Comparison of ENCODE assay signal across 11 cellular contexts in genomic region chr14:77409131-77409533, GRCh38. TPM values are rescaled to one million over a fixed set of nuclear protein-coding genes. Genes with fewer than 3 reads are reported as not detected.
A peak's percentile ranks its signal among the peaks of the same experiment; 100 is the strongest.
DNase-seq lines count a peak whose midpoint lies in the region; ATAC-seq, FAIRE-seq and TF ChIP-seq lines count a peak whose summit lies in the region.
"Had no signal": no experiment of that assay in that cellular context is flagged by ENCODE, and none has a peak within 500 bp of the region (broad histone marks: within the 10 kb centered on the region; RNA-seq: fewer than 3 reads in every experiment).

No MANE protein-coding gene starts in this region.

- H3K9me3 ChIP-seq in Panc1 (ENCODE audit: control insufficient read depth, insufficient read depth, low read depth, low read length) (no peaks in the 10 kb centered on the region), pancreas (no peaks in the 10 kb centered on the region)

- H3K27me3 ChIP-seq in Panc1 (ENCODE audit: control insufficient read depth, insufficient read depth, low read length) = no peaks in the 10 kb centered on the region
- no peaks in the 10 kb centered on the region for H3K27me3 ChIP-seq in foreskin keratinocyte
- H3K27me3 ChIP-seq in pancreas = no peaks in the 10 kb centered on the region

- no peak for FAIRE-seq in pancreas (lab: Jason Lieb, UNC)
- FAIRE-seq: G401.6 had no signal

- peak; percentile 70 for ATAC-seq in Panc1
- peak; percentile 37 for ATAC-seq in foreskin keratinocyte
- ATAC-seq in HG03280 (IDR thresholded peaks at IDR 0.05; ENCODE audit: unreplicated experiment) = no peak
- ATAC-seq in HG03432 (IDR thresholded peaks at IDR 0.05; ENCODE audit: unreplicated experiment) = no peak
- no peak for ATAC-seq in pancreas

- CTCF ChIA-PET in Panc1 (lab: Charles Lee) = interaction anchor here (0.6 to 0.7 kb wide), 2 partner anchors 9 to 261 kb away, joined by 3 read pairs; no protein-coding TSS in a partner anchor

- BruUV-seq in Panc1 (replicated peaks; lab: Mats Ljungman, UMichigan) = no TSS peak

- intact Hi-C loops in Panc1 (cut with micrococcal nuclease; ENCODE audit: unreplicated experiment) (no loop called here), pancreas (cut with DNase I) (no loop called here)

- WGBS in pancreas, 2 donors = 46 to 47% methylated on average over 3 of the region's 3 CpGs

- H3K27ac ChIP-seq in Panc1 (ENCODE audit: low read length) = no peak overlapping the region
- H3K27ac ChIP-seq in foreskin keratinocyte = no peak overlapping the region
- no peak overlapping the region for H3K27ac ChIP-seq in pancreas
- H3K27ac ChIP-seq: KMS-11 had no signal

- in situ Hi-C loops in GM13977 (cut with MboI; ENCODE audit: low pct_unique_long_range_greater_than_20kb, low sequenced_read_pairs, unreplicated experiment) = no loop called here
- in situ Hi-C loops in Panc1 (cut with HindIII; ENCODE audit: low pct_unique_long_range_greater_than_20kb, low sequenced_read_pairs) = no loop called here

- peak; percentile 1 for TF ChIP-seq CTCF in AG09319 (IDR thresholded peaks at IDR 0.05; ENCODE audit: low read depth, low read length)
- TF ChIP-seq CTCF in GM13977 (IDR thresholded peaks at IDR 0.05; ENCODE audit: extremely low read depth, insufficient read depth, missing control alignments) = peak; percentile 33
- peak; percentile 64 for TF ChIP-seq CTCF in Panc1 (IDR thresholded peaks at IDR 0.05)
- peak; percentile 55 for TF ChIP-seq CTCF in foreskin keratinocyte (conservative IDR thresholded peaks at IDR 0.05)
- no peak for TF ChIP-seq CTCF in pancreas (IDR thresholded peaks at IDR 0.05)

- H3K4me1 ChIP-seq in Panc1 (ENCODE audit: control insufficient read depth, insufficient read depth, low read length) (no peaks in the 10 kb centered on the region), foreskin keratinocyte (no peaks in the 10 kb centered on the region), pancreas (no peaks in the 10 kb centered on the region)

- H3K36me3 ChIP-seq in Panc1 (ENCODE audit: control insufficient read depth, insufficient read depth, low read length) = no peaks in the 10 kb centered on the region
- no peaks in the 10 kb centered on the region for H3K36me3 ChIP-seq in pancreas

- POLR2A ChIA-PET in Panc1 (lab: Charles Lee) = no interaction called here

- H3K4me3 ChIP-seq in Panc1 (ENCODE audit: low read depth in 2 of 2, low read length in 2 of 2) (no peak overlapping the region), pancreas (no peak overlapping the region)
- H3K4me3 ChIP-seq: lung had no signal

- DNase-seq in AG09319 (ENCODE audit: extremely low read depth, low read depth) = no peak
- DNase-seq in GM13977 (ENCODE audit: low spot score) = no peak
- no peak for DNase-seq in Panc1 (ENCODE audit: low read depth, low spot score)
- DNase-seq in foreskin keratinocyte = peak in 1 of 2 donors; percentile 22
- DNase-seq in nucleus accumbens (lab: John Stamatoyannopoulos, UW) = no peak
- no peak for DNase-seq in pancreas

RNA-seq across cellular contexts. Expression of gene NOXRED1, which starts 14.2 kb away (rescaled TPM):
- total RNA-seq in Panc1 (2021; ENCODE audit: unreplicated experiment) (0.10 TPM), foreskin keratinocyte (0.07 and 0.18 TPM in 2 replicates), pancreas (under 1 TPM; 0.16 to 0.58 (median 0.43) TPM)
- not detected for polyA plus RNA-seq in Panc1 (2012; ENCODE audit: insufficient read length)
- polyA plus RNA-seq in foreskin keratinocyte (0.03 and 0.07 TPM in 2 replicates), pancreas (under 1 TPM; 0.30 to 0.77 TPM)

RNA-seq across cellular contexts. Expression of gene SAMD15, which starts 32.0 kb away (rescaled TPM):
- 1.4 TPM for total RNA-seq in Panc1 (2021; ENCODE audit: unreplicated experiment)
- 1.0 TPM for polyA plus RNA-seq in Panc1 (2012; ENCODE audit: insufficient read length)
- total RNA-seq in foreskin keratinocyte = 0.63 and 0.88 TPM in 2 replicates
- polyA plus RNA-seq in foreskin keratinocyte = 0.17 and 0.24 TPM in 2 replicates
- total RNA-seq in pancreas = 1 to 10 TPM in 1 of 6 donors, under 1 TPM in 5; 0.28 to 1.5 (median 0.92) TPM
- polyA plus RNA-seq in pancreas = 1 to 10 TPM in 1 of 2 donors, under 1 TPM in 1; 0.49 to 1.5 TPM

RNA-seq across cellular contexts. Expression of gene TMED8, which starts 32.2 kb away (rescaled TPM):
- total RNA-seq in Panc1 (2021; ENCODE audit: unreplicated experiment) (8.5 TPM), foreskin keratinocyte (11.9 and 12.6 TPM in 2 replicates), pancreas (1 to 10 TPM; 4.4 to 7.0 (median 5.8) TPM)
- 3.4 TPM for polyA plus RNA-seq in Panc1 (2012; ENCODE audit: insufficient read length)
- polyA plus RNA-seq in foreskin keratinocyte (2.4 and 2.8 TPM in 2 replicates), pancreas (1 to 10 TPM; 2.7 to 9.6 TPM)

RNA-seq across cellular contexts. Expression of gene VIPAS39, which starts 48.3 kb away (rescaled TPM):
- total RNA-seq in Panc1 (2021; ENCODE audit: unreplicated experiment) (12.4 TPM), foreskin keratinocyte (13.4 and 13.7 TPM in 2 replicates), pancreas (10 to 100 TPM in 1 of 6 donors, 1 to 10 TPM in 5; 6.1 to 12.5 (median 7.7) TPM)
- polyA plus RNA-seq in Panc1 (2012; ENCODE audit: insufficient read length) = 12.8 TPM
- polyA plus RNA-seq in foreskin keratinocyte (9.5 and 10.1 TPM in 2 replicates), pancreas (1 to 10 TPM; 6.5 to 8.3 TPM)

RNA-seq across cellular contexts. Expression of gene AHSA1, which starts 48.8 kb away (rescaled TPM):
- total RNA-seq in Panc1 (2021; ENCODE audit: unreplicated experiment) (142 TPM), foreskin keratinocyte (172 and 212 TPM in 2 replicates), pancreas (10 to 100 TPM; 23.2 to 64.3 (median 33.0) TPM)
- 252 TPM for polyA plus RNA-seq in Panc1 (2012; ENCODE audit: insufficient read length)
- polyA plus RNA-seq in foreskin keratinocyte (223 and 277 TPM in 2 replicates), pancreas (10 to 100 TPM; 36.0 to 43.9 TPM)

Comparison
In these comparisons a context has a peak if more than half of its experiments do, and no peak if none do; other contexts are left out.
1. CTCF ChIP-seq: peak in AG09319 (single experiment), GM13977 (single experiment), Panc1 (single experiment) and foreskin keratinocyte (single experiment); none in pancreas (0 of 4).
2. ATAC-seq: peak in Panc1 (single experiment) and foreskin keratinocyte (single experiment); none in HG03280 (single experiment), HG03432 (single experiment) and pancreas (0 of 4).